In genomic region chr7:120987280-120987679, GRCh38 we compare ENCODE assay signal across 11 cellular contexts. TPM values are rescaled to one million over a fixed set of nuclear protein-coding genes. Genes with fewer than 3 reads are reported as not detected.
DNase-seq lines count a peak whose midpoint lies in the region; ATAC-seq and TF ChIP-seq lines count a peak whose summit lies in the region.
"Had no signal": no experiment of that assay in that cellular context is flagged by ENCODE, and none has a peak within 500 bp of the region (broad histone marks: within the 10 kb centered on the region; RNA-seq: fewer than 3 reads in every experiment).

No MANE protein-coding gene starts in this region.

- H3K4me1 Mint-ChIP-seq in Caco-2 (ENCODE audit: low read depth, unreplicated experiment) (peaks cover 16% of the 10 kb centered on the region), T-cell (peaks cover 18 to 21% (median 21%) of the 10 kb centered on the region in 3 donors)

- H3F3A ChIP-seq in Loucy (ENCODE audit: low read depth), result no peaks in the 10 kb centered on the region
- H3F3A ChIP-seq in smooth muscle cell (ENCODE audit: low read depth), result peaks cover 18% of the 10 kb centered on the region

- CTCF ChIA-PET in Caco-2 (lab: Charles Lee), result interaction anchor here (0.8 to 3.6 kb wide), 6 partner anchors 13 to 121 kb away, joined by 3 to 23 read pairs (median 4); no protein-coding TSS in a partner anchor
- CTCF ChIA-PET in T-cell (lab: Charles Lee), result interaction anchor here (0.6 to 2.3 kb wide), 19 partner anchors 9 to 438 kb away, joined by 3 to 14 read pairs (median 3); partner anchors contain the start of gene ING3 (in 2 of the 2)

- H3K4me2 ChIP-seq in Loucy (ENCODE audit: low read depth, low read length, poor library complexity, severe bottlenecking), result peak overlapping the region; percentile 69
- H3K4me2 ChIP-seq in smooth muscle cell, result peak overlapping the region; percentile 91

- H3K9ac ChIP-seq in Loucy (ENCODE audit: low read depth, low read length, poor library complexity, severe bottlenecking) (no peak overlapping the region), smooth muscle cell (ENCODE audit: low read depth) (no peak overlapping the region)

- no peaks in the 10 kb centered on the region for H3K9me2 ChIP-seq in Loucy (replicated peaks; ENCODE audit: low read depth, low read length)

- H3K9me3 Mint-ChIP-seq in Caco-2 (ENCODE audit: unreplicated experiment), result no peaks in the 10 kb centered on the region
- H3K9me3 Mint-ChIP-seq in T-cell, result no peaks in the 10 kb centered on the region
- H3K9me3 Mint-ChIP-seq: T-helper 2 cell treated with Interferon-gamma antibody and Interleukin-4, amounts not matched to agents 5 μg/mL and 100 μg/mL, for 36 hours had no signal

- H3K27ac Mint-ChIP-seq in Caco-2 (ENCODE audit: unreplicated experiment), result no peak overlapping the region
- no peak overlapping the region for H3K27ac Mint-ChIP-seq in T-cell
- H3K27ac Mint-ChIP-seq: T-helper 2 cell treated with Interferon-gamma antibody and Interleukin-4, amounts not matched to agents 5 μg/mL and 100 μg/mL, for 36 hours had no signal

- H3K36me3 ChIP-seq in Caco-2 (ENCODE audit: control insufficient read depth, insufficient read depth, low read length), result no peaks in the 10 kb centered on the region
- no peaks in the 10 kb centered on the region for H3K36me3 ChIP-seq in Loucy (ENCODE audit: insufficient read depth, low read length)
- H3K36me3 ChIP-seq in smooth muscle cell (ENCODE audit: low read depth), result no peaks in the 10 kb centered on the region
- H3K36me3 ChIP-seq: MG63 had no signal

- BruUV-seq in Caco-2 (replicated peaks; lab: Mats Ljungman, UMichigan), result no TSS peak

- H3K27me3 ChIP-seq in Caco-2 (replicated peaks; ENCODE audit: control insufficient read depth, insufficient read depth, low read length), result 0 out of 2 replicates have a peak, but pooled peaks cover 2% of the 10 kb centered on the region
- no peaks in the 10 kb centered on the region for H3K27me3 ChIP-seq in Loucy (ENCODE audit: insufficient read depth, low read length, poor library complexity, severe bottlenecking)
- H3K27me3 ChIP-seq in dorsolateral prefrontal cortex, result no peaks in the 10 kb centered on the region
- no peaks in the 10 kb centered on the region for H3K27me3 ChIP-seq in smooth muscle cell (ENCODE audit: low read depth)
- H3K27me3 ChIP-seq: MG63 had no signal

- H3K4me3 ChIP-seq in Caco-2 (ENCODE audit: low read depth, low read length) (no peak overlapping the region), Loucy (ENCODE audit: low read length, poor library complexity, severe bottlenecking) (peak overlapping the region; percentile 70), dorsolateral prefrontal cortex (peak overlapping the region in 50 of 59 donors; percentile 42 to 76 (median 61)), smooth muscle cell (peak overlapping the region; percentile 59)

- no peak for TF ChIP-seq CTCF in Caco-2 (IDR thresholded peaks at IDR 0.05; ENCODE audit: insufficient read depth in 1 of 2, low read depth in 1 of 2, low read length in 1 of 2, severe bottlenecking in 1 of 2, unreplicated experiment in 1 of 2)
- TF ChIP-seq CTCF in Loucy (conservative IDR thresholded peaks at IDR 0.05; ENCODE audit: low read length), result no peak
- TF ChIP-seq CTCF in dorsolateral prefrontal cortex (IDR thresholded peaks at IDR 0.05 in 54 of 56, conservative IDR thresholded peaks at IDR 0.05 in 2 of 56; ENCODE audit: low read depth in 1 of 56, partially characterized antibody in 56 of 56), result no peak
- TF ChIP-seq CTCF in smooth muscle cell (IDR thresholded peaks at IDR 0.05; ENCODE audit: borderline replicate concordance, insufficient read depth, poor library complexity, severe bottlenecking), result no peak

- H3K79me2 ChIP-seq in Loucy (ENCODE audit: insufficient read depth, low read length) (no peaks in the 10 kb centered on the region), smooth muscle cell (ENCODE audit: low read depth) (peaks cover 11% of the 10 kb centered on the region)

- H3K9me3 ChIP-seq in Caco-2 (no peaks in the 10 kb centered on the region), Loucy (ENCODE audit: insufficient read depth, low read depth, low read length) (no peaks in the 10 kb centered on the region), smooth muscle cell (replicated peaks; ENCODE audit: low read depth) (no peaks in the 10 kb centered on the region)
- H3K9me3 ChIP-seq: MG63 had no signal

- H3K36me3 Mint-ChIP-seq in Caco-2 (ENCODE audit: insufficient read depth, unreplicated experiment) (peaks cover 7% of the 10 kb centered on the region), T-cell (no peaks in the 10 kb centered on the region)

- POLR2A ChIA-PET in Caco-2 (lab: Charles Lee) (interaction anchor here (0.8 kb wide), 1 partner anchor 37 kb away, joined by 5 read pairs; the partner anchor contains the start of gene ING3), T-cell (lab: Charles Lee) (interaction anchor here in 1 of 2 donors (0.6 kb wide), 1 partner anchor 37 kb away, joined by 5 read pairs; the partner anchor contains the start of gene ING3)

- H3K4me1 ChIP-seq in Caco-2 (peaks cover 10% of the 10 kb centered on the region), Loucy (ENCODE audit: insufficient read depth, low read length, poor library complexity, severe bottlenecking) (peaks cover 7% of the 10 kb centered on the region), smooth muscle cell (ENCODE audit: low read depth) (peaks cover 11% of the 10 kb centered on the region)

- no peaks in the 10 kb centered on the region for H4K20me1 ChIP-seq in Loucy (ENCODE audit: insufficient read depth, low read length, poor library complexity, severe bottlenecking)
- H4K20me1 ChIP-seq in smooth muscle cell (ENCODE audit: low read depth), result no peaks in the 10 kb centered on the region

- H3K27me3 Mint-ChIP-seq in Caco-2 (ENCODE audit: insufficient read depth, unreplicated experiment) (peaks cover 6% of the 10 kb centered on the region), T-cell (peaks cover 43 to 52% of the 10 kb centered on the region in 2 donors)

- H3K27ac ChIP-seq in dorsolateral prefrontal cortex, result peak overlapping the region in 8 of 59 donors; percentile 45 to 82 (median 73)
- H3K27ac ChIP-seq in smooth muscle cell (ENCODE audit: low read depth), result no peak overlapping the region

- peak overlapping the region; percentile 90 for H3K4me3 Mint-ChIP-seq in Caco-2 (ENCODE audit: unreplicated experiment)
- H3K4me3 Mint-ChIP-seq in T-cell, result no peak overlapping the region

- intact Hi-C loops in Caco-2 (cut with micrococcal nuclease; ENCODE audit: unreplicated experiment) (loop anchor here (1.0 to 5.0 kb wide), 5 partner anchors 37 to 180 kb away; partner anchors contain the start of gene ING3), dorsolateral prefrontal cortex (cut with DNase I) (loop anchor here (2.0 to 5.0 kb wide), 2 partner anchors 92 to 95 kb away; no protein-coding TSS in a partner anchor)

- DNase-seq in Caco-2 (no peak), dorsolateral prefrontal cortex (no peak), smooth muscle cell (lab: John Stamatoyannopoulos, UW; ENCODE audit: unreplicated experiment) (no peak), NCI-H187 (lab: John Stamatoyannopoulos, UW) (no peak), DMS 273 treated with DMSO at 0.1 percent for 48 hours (lab: John Stamatoyannopoulos, UW) (no peak), T-cell (no peak)
- DNase-seq: cerebellar nuclear complex had no signal

- ATAC-seq in GM21423 (IDR thresholded peaks at IDR 0.05; ENCODE audit: unreplicated experiment) (no peak), T-cell (replicated peaks in 1 of 4) (no peak)

- H2AFZ ChIP-seq in Loucy (ENCODE audit: low read length), result peak overlapping the region; percentile 85
- H2AFZ ChIP-seq in smooth muscle cell (ENCODE audit: low read depth), result no peak overlapping the region

- 2% methylated on average over 3 of the region's 3 CpGs for WGBS in smooth muscle cell (ENCODE audit: low lambda C conversion rate)

RNA-seq across cellular contexts. Expression of gene CPED1, which starts 1.2 kb away (rescaled TPM):
- total RNA-seq in Caco-2 (2022), result 0.23 and 0.56 TPM in 2 replicates
- total RNA-seq in dorsolateral prefrontal cortex, result 10 to 100 TPM in 6 of 120 experiments, 1 to 10 TPM in 114; 1.7 to 15.7 (median 4.6) TPM
- 12.9 and 21.6 TPM in 2 replicates for total RNA-seq in smooth muscle cell
- polyA plus RNA-seq in smooth muscle cell, result 5.8 and 9.5 TPM in 2 replicates
- total RNA-seq in T-cell, result 1 to 10 TPM in 1 of 5 donors, under 1 TPM in 2, not detected in 2; 0.73 to 1.4 (median 0.96) TPM

RNA-seq across cellular contexts. Expression of gene ING3, which starts 36.7 kb away (rescaled TPM):
- total RNA-seq in Caco-2 (2022) (13.7 and 14.6 TPM in 2 replicates), dorsolateral prefrontal cortex (10 to 100 TPM; 11.3 to 27.8 (median 18.3) TPM), smooth muscle cell (11.8 and 23.1 TPM in 2 replicates), T-cell (10 to 100 TPM; 20.6 to 32.3 (median 25.6) TPM)
- 8.4 and 12.4 TPM in 2 replicates for polyA plus RNA-seq in smooth muscle cell
